8 cellular contexts compared by ENCODE assay signal in the genomic region with DNA sequence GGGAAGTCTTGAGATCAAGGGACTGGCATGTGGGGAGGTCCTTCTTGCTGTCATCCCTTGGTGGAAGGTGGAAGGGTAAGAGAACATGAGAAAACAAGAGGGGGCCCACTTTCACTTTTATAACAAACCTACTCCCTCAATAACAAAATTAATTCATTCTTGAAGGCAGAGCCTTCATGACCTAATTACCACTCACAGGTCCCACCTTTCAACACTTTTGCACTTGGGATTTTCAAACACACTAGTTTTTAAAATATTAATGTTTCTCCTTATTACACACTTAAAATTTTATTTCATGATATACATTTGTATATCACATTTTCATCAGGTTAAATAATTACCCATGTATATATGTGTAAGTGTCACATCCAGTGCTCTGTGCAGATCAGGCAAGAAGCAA. TPM values are rescaled to one million over a fixed set of nuclear protein-coding genes. Genes with fewer than 3 reads are reported as not detected.
A peak's percentile ranks its signal among the peaks of the same experiment; 100 is the strongest.
DNase-seq lines count a peak whose midpoint lies in the region; ATAC-seq, FAIRE-seq and TF ChIP-seq lines count a peak whose summit lies in the region.

No MANE protein-coding gene starts in this region.

- H3K4me3 Mint-ChIP-seq in osteocyte (ENCODE audit: unreplicated experiment) = peak overlapping the region; percentile 90

- H3K27me3 Mint-ChIP-seq in osteocyte (ENCODE audit: unreplicated experiment) = no peaks in the 10 kb centered on the region

- peak overlapping the region; percentile 99 for H3K4me3 ChIP-seq in GM08714 (ENCODE audit: low read length)
- peak overlapping the region; percentile 83 for H3K4me3 ChIP-seq in OCI-LY7 (ENCODE audit: low read depth, low read length, poor library complexity, severe bottlenecking)
- peak overlapping the region; percentile 98 for H3K4me3 ChIP-seq in endocrine pancreas (ENCODE audit: control insufficient read depth, insufficient read depth, low read length)
- peak overlapping the region in 2 of 4 donors; percentile 90 to 96 for H3K4me3 ChIP-seq in pancreas

- H3K4me1 Mint-ChIP-seq in osteocyte (ENCODE audit: unreplicated experiment) = peaks cover 38% of the 10 kb centered on the region

- BruUV-seq in OCI-LY7 (replicated peaks; lab: Mats Ljungman, UMichigan) = no TSS peak

- DNase-seq in OCI-LY7 (ENCODE audit: low spot score) = no peak
- no peak for DNase-seq in osteocyte (ENCODE audit: extremely low spot score, unreplicated experiment)
- no peak for DNase-seq in NCI-H2196 (lab: John Stamatoyannopoulos, UW; ENCODE audit: unreplicated experiment)
- DNase-seq in SKM-1 (lab: John Stamatoyannopoulos, UW; ENCODE audit: unreplicated experiment) = no peak
- DNase-seq in pancreas = no peak

- POLR2A ChIA-PET in OCI-LY7 (lab: Charles Lee) = no interaction called here

- H3K9ac ChIP-seq in endocrine pancreas (ENCODE audit: control insufficient read depth, insufficient read depth, low read length) = no peak overlapping the region

- H3K36me3 ChIP-seq in OCI-LY7 (ENCODE audit: insufficient read depth, low read length) = no peaks in the 10 kb centered on the region
- no peaks in the 10 kb centered on the region for H3K36me3 ChIP-seq in endocrine pancreas (ENCODE audit: control insufficient read depth, insufficient read depth, low read length)
- no peaks in the 10 kb centered on the region for H3K36me3 ChIP-seq in pancreas

- peaks cover 6% of the 10 kb centered on the region; the same call in 1 of the 2 replicates for H3K79me2 ChIP-seq in OCI-LY7 (ENCODE audit: insufficient read depth, low read depth, low read length)

- no peaks in the 10 kb centered on the region for H3K9me3 Mint-ChIP-seq in osteocyte (ENCODE audit: unreplicated experiment)

- CTCF ChIA-PET in OCI-LY7 (lab: Charles Lee; ENCODE audit: unreplicated experiment) = no interaction called here

- ATAC-seq in pancreas (no peak), GM19324 (IDR thresholded peaks at IDR 0.05; ENCODE audit: low FRiP score, unreplicated experiment) (no peak)

- H3K4me1 ChIP-seq in OCI-LY7 (ENCODE audit: insufficient read depth, low read length, poor library complexity, severe bottlenecking) (peaks cover 28% of the 10 kb centered on the region), endocrine pancreas (ENCODE audit: control insufficient read depth, insufficient read depth, low read length) (peaks cover 13% of the 10 kb centered on the region), pancreas (peaks cover 10 to 28% (median 21%) of the 10 kb centered on the region in 3 donors)

- peaks cover 2% of the 10 kb centered on the region for H3K36me3 Mint-ChIP-seq in osteocyte (ENCODE audit: unreplicated experiment)

- no peak overlapping the region for H2AFZ ChIP-seq in OCI-LY7 (ENCODE audit: low read length)

- no peak for TF ChIP-seq CTCF in OCI-LY7 (conservative IDR thresholded peaks at IDR 0.05; ENCODE audit: low read length)
- TF ChIP-seq CTCF in osteocyte (IDR thresholded peaks at IDR 0.05) = no peak
- TF ChIP-seq CTCF in pancreas (IDR thresholded peaks at IDR 0.05) = no peak

- no peaks in the 10 kb centered on the region for H3K9me2 ChIP-seq in OCI-LY7 (ENCODE audit: insufficient read depth, low read length)

- intact Hi-C loops in OCI-LY7 (cut with micrococcal nuclease; ENCODE audit: unreplicated experiment) = loop anchor here (10.0 kb wide), 1 partner anchor 801 kb away; no protein-coding TSS in a partner anchor
- intact Hi-C loops in pancreas (cut with DNase I) = no loop called here

- H3K27ac ChIP-seq in OCI-LY7 (ENCODE audit: low read depth, low read length, poor library complexity, severe bottlenecking) (no peak overlapping the region), pancreas (peak overlapping the region in 2 of 4 donors; percentile 100)

- peak overlapping the region; percentile 96 for H3K4me2 ChIP-seq in OCI-LY7 (ENCODE audit: low read length)

- no peaks in the 10 kb centered on the region for H3K27me3 ChIP-seq in endocrine pancreas (ENCODE audit: control insufficient read depth, insufficient read depth, low read length)
- H3K27me3 ChIP-seq in pancreas = no peaks in the 10 kb centered on the region

- peaks cover 7% of the 10 kb centered on the region; the same call in 1 of the 2 replicates for H4K20me1 ChIP-seq in OCI-LY7 (ENCODE audit: insufficient read depth, low read length)

- FAIRE-seq in pancreas (lab: Jason Lieb, UNC) = no peak

- no peaks in the 10 kb centered on the region for H3K9me3 ChIP-seq in OCI-LY7 (ENCODE audit: low read length)
- no peaks in the 10 kb centered on the region for H3K9me3 ChIP-seq in endocrine pancreas (ENCODE audit: control insufficient read depth, low read length)
- H3K9me3 ChIP-seq in pancreas = no peaks in the 10 kb centered on the region

- peak overlapping the region; percentile 96 for H3K27ac Mint-ChIP-seq in osteocyte (ENCODE audit: unreplicated experiment)

RNA-seq across cellular contexts. Expression of a gene that starts 2.0 kb away (rescaled TPM):
- total RNA-seq in OCI-LY7 (2014; rRNA removed; shearing (Covaris generic)) = 7.4 and 9.6 TPM in 2 replicates
- total RNA-seq in OCI-LY7 (2022) (7.3 and 10.7 TPM in 2 replicates), osteocyte (68.5 and 72.7 TPM in 2 replicates), pancreas (10 to 100 TPM; 16.4 to 20.2 (median 18.1) TPM)
- 10 to 100 TPM in 1 of 2 donors, 1 to 10 TPM in 1; 8.2 to 16.1 TPM for polyA plus RNA-seq in pancreas
